9 cellular contexts compared by ENCODE assay signal in the genomic region with DNA sequence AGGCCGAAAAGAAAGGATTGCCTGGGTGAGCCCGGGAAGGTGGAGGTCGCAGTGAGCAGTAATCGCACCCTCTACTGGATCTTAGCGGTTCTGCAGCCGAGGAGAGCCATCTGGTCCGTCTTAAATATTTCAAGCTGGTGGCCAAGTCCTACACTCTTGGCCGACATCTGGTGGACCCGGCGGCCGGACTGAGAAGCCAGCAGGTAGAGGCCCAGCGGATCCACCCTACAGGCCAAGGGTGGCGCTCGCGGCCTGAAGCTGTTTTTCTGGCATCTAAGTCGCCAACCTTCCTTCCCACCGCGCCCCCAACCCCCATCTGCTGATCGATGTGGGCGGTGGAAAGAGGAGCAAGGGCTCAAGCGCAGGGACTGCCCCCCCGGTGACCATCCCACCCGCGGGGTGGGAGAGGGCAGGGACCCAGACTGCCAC. TPM values are rescaled to one million over a fixed set of nuclear protein-coding genes. Genes with fewer than 3 reads are reported as not detected.
DNase-seq lines count a peak whose midpoint lies in the region; ATAC-seq and TF ChIP-seq lines count a peak whose summit lies in the region.
"Had no signal": no experiment of that assay in that cellular context is flagged by ENCODE, and none has a peak within 500 bp of the region (broad histone marks: within the 10 kb centered on the region; RNA-seq: fewer than 3 reads in every experiment).

No MANE protein-coding gene starts in this region.

- H2AFZ ChIP-seq in OCI-LY7 (ENCODE audit: low read length) = no peak overlapping the region

- H3K79me2 ChIP-seq in OCI-LY7 (ENCODE audit: insufficient read depth, low read depth, low read length) = peaks cover 4% of the 10 kb centered on the region; the same call in 1 of the 2 replicates

- H3K27ac ChIP-seq in OCI-LY7 (ENCODE audit: low read depth, low read length, poor library complexity, severe bottlenecking) = no peak overlapping the region
- H3K27ac ChIP-seq: BLaER1 treated with 17β-estradiol and CSF1 and Interleukin-3, amounts not matched to agents 10 nM and 100 nM had no signal

- H3K4me1 Mint-ChIP-seq in T-helper 1 cell treated with Interleukin-12 subunit alpha and Interleukin-12 subunit beta and Interleukin-4 antibody, amounts not matched to agents 30 μg/mL and 1 μg/mL, for 36 hours (ENCODE audit: low read depth) = no peaks in the 10 kb centered on the region
- peaks cover 9 to 15% of the 10 kb centered on the region in 2 donors for H3K4me1 Mint-ChIP-seq in stimulated activated naive B cell treated with anti-CD40 and anti-IgM and Interleukin-4, amounts not matched to agents 10 μg/mL and 1 μg/mL and 100 μg/mL, for 72 hours

- H3K27me3 Mint-ChIP-seq in T-helper 1 cell treated with Interleukin-12 subunit alpha and Interleukin-12 subunit beta and Interleukin-4 antibody, amounts not matched to agents 30 μg/mL and 1 μg/mL, for 36 hours (ENCODE audit: low read depth) = no peaks in the 10 kb centered on the region
- peaks cover 44 to 56% of the 10 kb centered on the region in 2 donors for H3K27me3 Mint-ChIP-seq in stimulated activated naive B cell treated with anti-CD40 and anti-IgM and Interleukin-4, amounts not matched to agents 10 μg/mL and 1 μg/mL and 100 μg/mL, for 72 hours

- H3K27ac Mint-ChIP-seq in T-helper 1 cell treated with Interleukin-12 subunit alpha and Interleukin-12 subunit beta and Interleukin-4 antibody, amounts not matched to agents 30 μg/mL and 1 μg/mL, for 36 hours = peak overlapping the region; percentile 1
- H3K27ac Mint-ChIP-seq in stimulated activated naive B cell treated with anti-CD40 and anti-IgM and Interleukin-4, amounts not matched to agents 10 μg/mL and 1 μg/mL and 100 μg/mL, for 72 hours = no peak overlapping the region

- H4K20me1 ChIP-seq in OCI-LY7 (ENCODE audit: insufficient read depth, low read length) = no peaks in the 10 kb centered on the region
- H4K20me1 ChIP-seq: BLaER1 treated with 17β-estradiol and CSF1 and Interleukin-3, amounts not matched to agents 10 nM and 100 nM had no signal

- H3K9me3 ChIP-seq in OCI-LY7 (ENCODE audit: low read length) = peaks cover 7% of the 10 kb centered on the region; the same call in 1 of the 2 replicates

- DNase-seq in T-helper 1 cell (no peak), OCI-LY7 (ENCODE audit: low spot score) (no peak), germinal center (ENCODE audit: low spot score) (peak; percentile 68), left colon (no peak)
- DNase-seq in stimulated activated naive B cell treated with anti-CD40 and anti-IgM and Interleukin-4, amounts not matched to agents 10 μg/mL and 1 μg/mL and 100 μg/mL, for 72 hours = peak; percentile 8

- no peaks in the 10 kb centered on the region for H3K36me3 Mint-ChIP-seq in T-helper 1 cell treated with Interleukin-12 subunit alpha and Interleukin-12 subunit beta and Interleukin-4 antibody, amounts not matched to agents 30 μg/mL and 1 μg/mL, for 36 hours (ENCODE audit: low read depth)
- peaks cover 4 to 7% of the 10 kb centered on the region in 2 donors for H3K36me3 Mint-ChIP-seq in stimulated activated naive B cell treated with anti-CD40 and anti-IgM and Interleukin-4, amounts not matched to agents 10 μg/mL and 1 μg/mL and 100 μg/mL, for 72 hours

- CTCF ChIA-PET in OCI-LY7 (lab: Charles Lee; ENCODE audit: unreplicated experiment) = no interaction called here

- H3K4me2 ChIP-seq in OCI-LY7 (ENCODE audit: low read length) = no peak overlapping the region
- H3K4me2 ChIP-seq: BLaER1 treated with 17β-estradiol and CSF1 and Interleukin-3, amounts not matched to agents 10 nM and 100 nM had no signal

- intact Hi-C loops in OCI-LY7 (cut with micrococcal nuclease; ENCODE audit: unreplicated experiment) (loop anchor here (10.0 kb wide), 2 partner anchors 174 to 214 kb away; no protein-coding TSS in a partner anchor), left colon (cut with DNase I, micrococcal nuclease) (no loop called here)

- H3K9me3 Mint-ChIP-seq in T-helper 1 cell treated with Interleukin-12 subunit alpha and Interleukin-12 subunit beta and Interleukin-4 antibody, amounts not matched to agents 30 μg/mL and 1 μg/mL, for 36 hours = peaks cover 69% of the 10 kb centered on the region
- peaks cover 9 to 18% of the 10 kb centered on the region in 2 donors for H3K9me3 Mint-ChIP-seq in stimulated activated naive B cell treated with anti-CD40 and anti-IgM and Interleukin-4, amounts not matched to agents 10 μg/mL and 1 μg/mL and 100 μg/mL, for 72 hours

- no TSS peak for BruUV-seq in OCI-LY7 (replicated peaks; lab: Mats Ljungman, UMichigan)

- no peak overlapping the region for H3K4me3 ChIP-seq in OCI-LY7 (ENCODE audit: low read depth, low read length, poor library complexity, severe bottlenecking)
- H3K4me3 ChIP-seq: BLaER1 treated with 17β-estradiol and CSF1 and Interleukin-3, amounts not matched to agents 10 nM and 100 nM had no signal

- peak; percentile 33 to 48 for ATAC-seq in stimulated activated naive B cell treated with anti-CD40 and anti-IgM and Interleukin-4, amounts not matched to agents 10 μg/mL and 1 μg/mL and 100 μg/mL, for 72 hours (replicated peaks)
- no peak for ATAC-seq in GM19397 (IDR thresholded peaks at IDR 0.05; ENCODE audit: unreplicated experiment)
- no peak for ATAC-seq in GM21367 (IDR thresholded peaks at IDR 0.05; ENCODE audit: unreplicated experiment)
- no peak for ATAC-seq in left colon

- no peak overlapping the region for H3K4me3 Mint-ChIP-seq in T-helper 1 cell treated with Interleukin-12 subunit alpha and Interleukin-12 subunit beta and Interleukin-4 antibody, amounts not matched to agents 30 μg/mL and 1 μg/mL, for 36 hours
- peak overlapping the region; percentile 29 to 70 for H3K4me3 Mint-ChIP-seq in stimulated activated naive B cell treated with anti-CD40 and anti-IgM and Interleukin-4, amounts not matched to agents 10 μg/mL and 1 μg/mL and 100 μg/mL, for 72 hours

- TF ChIP-seq CTCF in OCI-LY7 (conservative IDR thresholded peaks at IDR 0.05; ENCODE audit: low read length) = peak; percentile 31; the same call in 1 of the 2 replicates

- no peaks in the 10 kb centered on the region for H3K36me3 ChIP-seq in OCI-LY7 (ENCODE audit: insufficient read depth, low read length)
- H3K36me3 ChIP-seq: BLaER1 treated with 17β-estradiol and CSF1 and Interleukin-3, amounts not matched to agents 10 nM and 100 nM had no signal

- POLR2A ChIA-PET in OCI-LY7 (lab: Charles Lee) = interaction anchor here (0.6 kb wide), 1 partner anchor 87 kb away, joined by 3 read pairs; no protein-coding TSS in a partner anchor

- no peaks in the 10 kb centered on the region for H3K9me2 ChIP-seq in OCI-LY7 (ENCODE audit: insufficient read depth, low read length)

- H3K4me1 ChIP-seq in OCI-LY7 (ENCODE audit: insufficient read depth, low read length, poor library complexity, severe bottlenecking) = peaks cover 4% of the 10 kb centered on the region
- H3K4me1 ChIP-seq: BLaER1 treated with 17β-estradiol and CSF1 and Interleukin-3, amounts not matched to agents 10 nM and 100 nM had no signal

RNA-seq across cellular contexts. Expression of a gene that starts 46.5 kb away (rescaled TPM):
- 19.6 and 36.2 TPM in 2 replicates for total RNA-seq in OCI-LY7 (2014; rRNA removed; shearing (Covaris generic))
- total RNA-seq in OCI-LY7 (2022) (27.9 and 30.6 TPM in 2 replicates), left colon (under 1 TPM; 0.28 to 0.64 TPM)

Comparison
In these comparisons a context has a peak if more than half of its experiments do, and no peak if none do; other contexts are left out.
1. DNase-seq: peak in germinal center (single experiment) and stimulated activated naive B cell treated with anti-CD40 and anti-IgM and Interleukin-4, amounts not matched to agents 10 μg/mL and 1 μg/mL and 100 μg/mL, for 72 hours (single experiment); none in T-helper 1 cell (0 of 5), OCI-LY7 (single experiment) and left colon (0 of 2).
2. ATAC-seq: peak in stimulated activated naive B cell treated with anti-CD40 and anti-IgM and Interleukin-4, amounts not matched to agents 10 μg/mL and 1 μg/mL and 100 μg/mL, for 72 hours (2 of 2); none in GM19397 (single experiment), GM21367 (single experiment) and left colon (single experiment).
3. RNA of a gene that starts 46.5 kb away (total RNA-seq): 19.6 to 36.2 TPM in OCI-LY7; 0.28 to 0.64 TPM in left colon; every median in the first group is over 10 times any median in the second.